8 cellular contexts compared by ENCODE assay signal in genomic region chr16:27108826-27109665, GRCh38. TPM values are rescaled to one million over a fixed set of nuclear protein-coding genes. Genes with fewer than 3 reads are reported as not detected.
DNase-seq lines count a peak whose midpoint lies in the region; ATAC-seq and TF ChIP-seq lines count a peak whose summit lies in the region.
"Had no signal": no experiment of that assay in that cellular context is flagged by ENCODE, and none has a peak within 500 bp of the region (broad histone marks: within the 10 kb centered on the region; RNA-seq: fewer than 3 reads in every experiment).

No MANE protein-coding gene starts in this region.

- no peaks in the 10 kb centered on the region for H4K20me1 ChIP-seq in GM23248 (ENCODE audit: insufficient read depth)

- no peaks in the 10 kb centered on the region for H3K9me3 ChIP-seq in GM23248 (ENCODE audit: low read depth)
- no peaks in the 10 kb centered on the region for H3K9me3 ChIP-seq in RWPE2 (ENCODE audit: severe bottlenecking)
- no peaks in the 10 kb centered on the region for H3K9me3 ChIP-seq in sigmoid colon
- H3K9me3 ChIP-seq: body of pancreas had no signal

- no peaks in the 10 kb centered on the region for H3K9me2 ChIP-seq in GM23248 (ENCODE audit: insufficient read depth)

- H3K79me2 ChIP-seq in GM23248 (ENCODE audit: insufficient read depth) = no peaks in the 10 kb centered on the region

- TF ChIP-seq POLR2A in sigmoid colon (IDR thresholded peaks at IDR 0.05) = no peak

- H3K27me3 ChIP-seq in GM23248 (replicated peaks; ENCODE audit: insufficient read depth) (no peaks in the 10 kb centered on the region), RWPE2 (ENCODE audit: insufficient read depth, poor library complexity, severe bottlenecking) (no peaks in the 10 kb centered on the region), sigmoid colon (no peaks in the 10 kb centered on the region)

- in situ Hi-C loops in GM23248 (cut with MboI) = loop anchor here (25.0 kb wide), 3 partner anchors 597 to 1847 kb away; partner anchors contain the start of gene ZKSCAN2

- H3K4me1 ChIP-seq in GM23248 (ENCODE audit: insufficient read depth) = no peaks in the 10 kb centered on the region
- no peaks in the 10 kb centered on the region for H3K4me1 ChIP-seq in RWPE2 (ENCODE audit: insufficient read depth, poor library complexity, severe bottlenecking)
- peaks cover 0 to 10% (median 9%) of the 10 kb centered on the region in 4 donors for H3K4me1 ChIP-seq in sigmoid colon

- H3K4me2 ChIP-seq in GM23248 (ENCODE audit: unreplicated experiment) = peak overlapping the region; percentile 76

- DNase-seq in GM23248 (no peak), RWPE2 (ENCODE audit: low spot score) (no peak), fibroblast of pulmonary artery (ENCODE audit: low read depth) (no peak), sigmoid colon (no peak), CD1c-positive myeloid dendritic cell (ENCODE audit: extremely low spot score) (no peak), NCI-H2171 treated with DMSO at 0.1 percent for 48 hours (lab: John Stamatoyannopoulos, UW) (no peak)

- H3K36me3 ChIP-seq in GM23248 (ENCODE audit: low read depth) = no peaks in the 10 kb centered on the region
- no peaks in the 10 kb centered on the region for H3K36me3 ChIP-seq in RWPE2 (ENCODE audit: low read depth)
- no peaks in the 10 kb centered on the region for H3K36me3 ChIP-seq in sigmoid colon

- intact Hi-C loops in sigmoid colon (cut with DNase I) = no loop called here

- whole genome bisulfite sequencing in GM23248 (ENCODE audit: low coverage in 1 of 2, low lambda C conversion rate in 2 of 2, missing lambda C conversion rate in 2 of 2), 2 experiments = 78 to 83% methylated on average over 14 to 17 of the region's 17 CpGs
- 72 to 73% methylated on average over 17 of the region's 17 CpGs for WGBS in sigmoid colon, 2 donors

- TF ChIP-seq CTCF in RWPE2 (IDR thresholded peaks at IDR 0.05; ENCODE audit: poor library complexity, severe bottlenecking) = no peak
- no peak for TF ChIP-seq CTCF in fibroblast of pulmonary artery (IDR thresholded peaks at IDR 0.05; ENCODE audit: low read length, missing control alignments)
- TF ChIP-seq CTCF in sigmoid colon (IDR thresholded peaks at IDR 0.05) = no peak

- H3F3A ChIP-seq in GM23248 (ENCODE audit: insufficient read depth) = no peaks in the 10 kb centered on the region

- no peak for ATAC-seq in RWPE2 (ENCODE audit: low read depth)
- ATAC-seq in HG02678 (IDR thresholded peaks at IDR 0.05; ENCODE audit: unreplicated experiment) = no peak

- no peak overlapping the region for H3K9ac ChIP-seq in GM23248

- peak overlapping the region; percentile 67; the same call in 1 of the 2 replicates for H2AFZ ChIP-seq in GM23248

- TF ChIP-seq EP300 in sigmoid colon (IDR thresholded peaks at IDR 0.05) = no peak

- H3K27ac ChIP-seq in GM23248 = no peak overlapping the region
- H3K27ac ChIP-seq in RWPE2 (ENCODE audit: poor library complexity, severe bottlenecking) = no peak overlapping the region
- no peak overlapping the region for H3K27ac ChIP-seq in sigmoid colon
- H3K27ac ChIP-seq: body of pancreas had no signal

- peak overlapping the region; percentile 76 for H3K4me3 ChIP-seq in GM23248
- peak overlapping the region; percentile 8 for H3K4me3 ChIP-seq in RWPE2 (ENCODE audit: severe bottlenecking)
- peak overlapping the region; percentile 31 for H3K4me3 ChIP-seq in fibroblast of pulmonary artery (replicated peaks; ENCODE audit: low read depth, low read length)
- H3K4me3 ChIP-seq in sigmoid colon = peak overlapping the region in 3 of 4 donors; percentile 24 to 44 (median 35)
- H3K4me3 ChIP-seq: body of pancreas had no signal

RNA-seq across cellular contexts. Expression of gene C16orf82, which starts 42.3 kb away (rescaled TPM):
- total RNA-seq in GM23248 (2014; rRNA removed; shearing (Covaris generic)) = not detected in 2 replicates
- polyA plus RNA-seq in GM23248 (2016; fragmentation: Nextera tagmentation; extraction: Ambion mirVana) (not detected in 2 replicates), sigmoid colon (not detected)
- not detected for total RNA-seq in sigmoid colon
- total RNA-seq: body of pancreas had no signal

Comparison
In these comparisons a context has a peak if more than half of its experiments do, and no peak if none do; other contexts are left out.
1. H3K4me3 ChIP-seq: peak in every context shown above with its lines; median percentile 76 in GM23248; 35 in sigmoid colon; 31 in fibroblast of pulmonary artery; 8 in RWPE2.